In the genomic region with DNA sequence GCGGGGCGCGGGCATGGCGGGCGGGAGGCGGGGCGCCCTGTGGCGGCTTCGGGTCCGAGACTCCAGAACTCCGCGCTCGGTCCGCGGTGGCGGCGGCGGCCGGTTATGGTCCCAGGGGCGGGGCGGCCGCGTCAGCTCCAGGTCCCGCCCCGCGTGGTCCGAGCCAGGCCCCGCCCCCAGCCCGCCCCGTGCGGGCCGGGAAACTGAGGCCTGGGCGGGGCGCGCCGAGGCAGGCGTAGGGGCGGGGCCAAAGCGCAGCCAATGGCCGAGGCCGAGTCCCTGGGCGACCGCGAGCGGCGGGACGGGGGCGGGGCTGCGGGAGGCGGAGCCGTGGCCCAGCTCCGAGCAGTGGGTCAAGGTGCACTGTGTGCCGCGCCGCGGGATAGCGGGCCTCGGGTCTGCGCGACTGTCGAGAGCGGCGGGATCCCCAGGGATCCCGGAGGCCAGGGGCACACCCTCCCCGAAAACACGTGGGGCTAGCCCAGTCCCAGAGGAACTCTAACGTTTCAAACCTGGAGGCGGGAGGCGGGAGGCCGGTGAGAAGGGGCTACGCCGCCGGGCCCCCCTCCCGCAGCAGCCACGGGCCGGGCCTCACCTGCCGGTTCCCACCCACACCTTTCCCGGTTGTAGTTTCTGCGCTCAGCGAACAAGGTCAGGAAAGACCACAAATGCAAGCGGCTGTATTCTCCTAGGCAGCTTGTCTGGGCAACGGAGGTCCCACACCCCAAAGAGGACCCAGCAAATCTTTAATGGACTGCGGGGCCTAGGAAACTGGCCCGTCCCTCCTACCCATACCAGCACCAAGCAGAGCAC, we compare ENCODE assay signal across 1 cellular context.
TF ChIP-seq lines count a peak whose summit lies in the region.

A gene (minus strand): TSS at position 78 of the 813 bp plus-strand sequence. CDS start 63 bp downstream, at position 15.

TF ChIP-seq in Ishikawa, 13 proteins besides CTCF, POLR2A, EP300 and RAD21 (continued from another document):
- TF ChIP-seq, protein P1, sequence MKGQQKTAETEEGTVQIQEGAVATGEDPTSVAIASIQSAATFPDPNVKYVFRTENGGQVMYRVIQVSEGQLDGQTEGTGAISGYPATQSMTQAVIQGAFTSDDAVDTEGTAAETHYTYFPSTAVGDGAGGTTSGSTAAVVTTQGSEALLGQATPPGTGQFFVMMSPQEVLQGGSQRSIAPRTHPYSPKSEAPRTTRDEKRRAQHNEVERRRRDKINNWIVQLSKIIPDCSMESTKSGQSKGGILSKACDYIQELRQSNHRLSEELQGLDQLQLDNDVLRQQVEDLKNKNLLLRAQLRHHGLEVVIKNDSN (IDR thresholded peaks at IDR 0.05): no peak
- 0 out of 2 replicates have a peak, but pooled peaks have one; percentile 14 for TF ChIP-seq NFIC (IDR thresholded peaks at IDR 0.05)
- no peak for TF ChIP-seq YY1 (IDR thresholded peaks at IDR 0.05; ENCODE audit: low read depth)
- TF ChIP-seq ZBTB7A (IDR thresholded peaks at IDR 0.05; ENCODE audit: low read depth): peak; percentile 62; the same call in 1 of the 2 replicates
- TF ChIP-seq TCF12 (IDR thresholded peaks at IDR 0.05; ENCODE audit: low read depth): no peak
- peak; percentile 51 for TF ChIP-seq TAF1 (IDR thresholded peaks at IDR 0.05; ENCODE audit: low read depth)
- TF ChIP-seq CREB1 (IDR thresholded peaks at IDR 0.05; ENCODE audit: low read depth): no peak
